Comparison of ENCODE assay signal across 8 cellular contexts in genomic region chr1:25904942-25905679, GRCh38. TPM values are rescaled to one million over a fixed set of nuclear protein-coding genes. Genes with fewer than 3 reads are reported as not detected.
DNase-seq lines count a peak whose midpoint lies in the region; ATAC-seq, FAIRE-seq and TF ChIP-seq lines count a peak whose summit lies in the region.

No MANE protein-coding gene starts in this region.

- H4K20me1 ChIP-seq in H1 (replicated peaks in 1 of 2; ENCODE audit: control insufficient read depth in 1 of 2, insufficient read depth in 2 of 2, low read length in 2 of 2): peaks cover 2 to 7% of the 10 kb centered on the region in 2 experiments

- H4K5ac ChIP-seq in H1 (ENCODE audit: insufficient read length, low read depth, low read length) (no peak overlapping the region), mesendoderm (ENCODE audit: low read length) (no peak overlapping the region)

- no peak overlapping the region for H3K14ac ChIP-seq in H1 (ENCODE audit: insufficient read length)

- no peaks in the 10 kb centered on the region for H3K9me3 ChIP-seq in CD4-positive, alpha-beta memory T cell (ENCODE audit: control insufficient read depth in 1 of 2, low read length in 2 of 2)
- H3K9me3 ChIP-seq in HUES48 (ENCODE audit: control insufficient read depth, insufficient read depth, low read length) (no peaks in the 10 kb centered on the region), H1 (ENCODE audit: insufficient read depth in 2 of 2, low read depth in 1 of 2, low read length in 1 of 2) (no peaks in the 10 kb centered on the region)

- intact Hi-C loops in CD4-positive, alpha-beta memory T cell (cut with micrococcal nuclease): loop anchor here (1.0 kb wide), 2 partner anchors 10 to 93 kb away; partner anchors contain the start of gene PAFAH2

- peaks cover 16 to 31% (median 21%) of the 10 kb centered on the region in 4 donors for H3K4me1 Mint-ChIP-seq in CD4-positive, alpha-beta memory T cell
- H3K4me1 Mint-ChIP-seq in activated CD8-positive, alpha-beta memory T cell treated with anti-CD3 and anti-CD28 coated beads, Interleukin-2, amount 10 ng/mL, durations not matched to agents 7 days and 5 days: peaks cover 48% of the 10 kb centered on the region

- peak; percentile 67 for ATAC-seq in GM21381 (IDR thresholded peaks at IDR 0.05; ENCODE audit: unreplicated experiment)
- ATAC-seq in activated CD8-positive, alpha-beta memory T cell treated with anti-CD3 and anti-CD28 coated beads, Interleukin-2, amount 10 ng/mL, durations not matched to agents 7 days and 5 days: peak; percentile 83

- H3K4me3 ChIP-seq in CD4-positive, alpha-beta memory T cell (ENCODE audit: low read length in 2 of 2): peak overlapping the region; percentile 71 to 93
- peak overlapping the region; percentile 77 for H3K4me3 ChIP-seq in HUES48 (ENCODE audit: low read depth, low read length)
- H3K4me3 ChIP-seq in H1 (ENCODE audit: extremely low read depth in 1 of 4, insufficient read depth in 2 of 4, low read depth in 3 of 4, low read length in 4 of 4): peak overlapping the region; percentile 76 to 100 (median 93)
- peak overlapping the region; percentile 66 for H3K4me3 ChIP-seq in mesendoderm (ENCODE audit: low read length)

- H3K9ac ChIP-seq in HUES48 (ENCODE audit: low read depth, low read length) (peak overlapping the region; percentile 28), H1 (replicated peaks in 1 of 4; ENCODE audit: extremely low read depth in 1 of 4, low read depth in 3 of 4, low read length in 3 of 4) (peak overlapping the region; percentile 62 to 89 (median 75); a peak in 6 of 7 replicates), mesendoderm (ENCODE audit: low read length) (peak overlapping the region; percentile 68)

- H3K27ac ChIP-seq in CD4-positive, alpha-beta memory T cell (ENCODE audit: low read depth, low read length): peak overlapping the region; percentile 54
- H3K27ac ChIP-seq in HUES48 (ENCODE audit: low read depth, low read length) (peak overlapping the region; percentile 96), H1 (ENCODE audit: low read depth, low read length) (peak overlapping the region; percentile 24; the same call in 1 of the 2 replicates), mesendoderm (ENCODE audit: low read depth, low read length) (no peak overlapping the region)

- H3K36me3 Mint-ChIP-seq in CD4-positive, alpha-beta memory T cell: peaks cover 3 to 12% of the 10 kb centered on the region in 2 donors
- H3K36me3 Mint-ChIP-seq in activated CD8-positive, alpha-beta memory T cell treated with anti-CD3 and anti-CD28 coated beads, Interleukin-2, amount 10 ng/mL, durations not matched to agents 7 days and 5 days: peaks cover 42% of the 10 kb centered on the region

- H4K8ac ChIP-seq in H1 (ENCODE audit: extremely low read depth, insufficient read depth, low read length): peak overlapping the region; percentile 96; the same call in 1 of the 2 replicates
- no peak overlapping the region for H4K8ac ChIP-seq in mesendoderm (ENCODE audit: low read depth, low read length)

- H3K79me1 ChIP-seq in H1 (ENCODE audit: low read depth, low read length) (no peaks in the 10 kb centered on the region), mesendoderm (ENCODE audit: low read length) (peaks cover 14% of the 10 kb centered on the region)

- peaks cover 15 to 34% of the 10 kb centered on the region in 2 experiments for H3K79me2 ChIP-seq in H1 (ENCODE audit: control insufficient read depth in 1 of 2, insufficient read depth in 2 of 2, low read length in 2 of 2)
- H3K79me2 ChIP-seq in mesendoderm (ENCODE audit: control insufficient read depth, insufficient read depth, low read length): peaks cover 28% of the 10 kb centered on the region

- no peak for TF ChIP-seq EP300 in H1 (IDR thresholded peaks at IDR 0.05; ENCODE audit: borderline replicate concordance in 1 of 2, low read depth in 2 of 2, low read length in 2 of 2)

- H3K18ac ChIP-seq in H1 (ENCODE audit: extremely low read depth, low read length) (0 out of 2 replicates have a peak overlapping the region, but pooled peaks have one; percentile 24), mesendoderm (ENCODE audit: low read length) (no peak overlapping the region)

- H3K27me3 Mint-ChIP-seq in CD4-positive, alpha-beta memory T cell: no peaks in the 10 kb centered on the region
- peaks cover 18% of the 10 kb centered on the region for H3K27me3 Mint-ChIP-seq in activated CD8-positive, alpha-beta memory T cell treated with anti-CD3 and anti-CD28 coated beads, Interleukin-2, amount 10 ng/mL, durations not matched to agents 7 days and 5 days

- H3K9me3 Mint-ChIP-seq in CD4-positive, alpha-beta memory T cell: no peaks in the 10 kb centered on the region
- H3K9me3 Mint-ChIP-seq in activated CD8-positive, alpha-beta memory T cell treated with anti-CD3 and anti-CD28 coated beads, Interleukin-2, amount 10 ng/mL, durations not matched to agents 7 days and 5 days (ENCODE audit: low read depth): no peaks in the 10 kb centered on the region

- H2AK5ac ChIP-seq in H1 (ENCODE audit: low read depth, low read length): no peak overlapping the region
- H2AK5ac ChIP-seq in mesendoderm (ENCODE audit: low read length): no peak overlapping the region

- 0 out of 4 replicates have a peak, but pooled peaks of 1 of the 3 experiments have one; percentile 2 for TF ChIP-seq CTCF in H1 (IDR thresholded peaks at IDR 0.05; ENCODE audit: control extremely low read depth in 1 of 3, insufficient read depth in 1 of 3, low read depth in 1 of 3, low read length in 3 of 3)

- TF ChIP-seq POLR2A in H1 (IDR thresholded peaks at IDR 0.05; ENCODE audit: control extremely low read depth in 1 of 2, low read depth in 2 of 2, low read length in 2 of 2): no peak

- H3K27me3 ChIP-seq in CD4-positive, alpha-beta memory T cell (ENCODE audit: insufficient read depth, low read length): no peaks in the 10 kb centered on the region
- no peaks in the 10 kb centered on the region for H3K27me3 ChIP-seq in HUES48 (ENCODE audit: control insufficient read depth, insufficient read depth, low read length)
- H3K27me3 ChIP-seq in H1 (replicated peaks in 1 of 4; ENCODE audit: control insufficient read depth in 3 of 4, extremely low read depth in 1 of 4, insufficient read depth in 3 of 4, low read length in 3 of 4): no peaks in the 10 kb centered on the region
- no peaks in the 10 kb centered on the region for H3K27me3 ChIP-seq in mesendoderm (ENCODE audit: insufficient read depth, low read length, poor library complexity)

- H2BK15ac ChIP-seq in H1 (ENCODE audit: low read length) (0 out of 2 replicates have a peak overlapping the region, but pooled peaks have one; percentile 76), mesendoderm (replicated peaks; ENCODE audit: low read depth) (no peak overlapping the region)

- peak; percentile 76 to 90 (median 77) for DNase-seq in CD4-positive, alpha-beta memory T cell
- DNase-seq in NOMO-1 treated with DMSO at 0.1 percent for 48 hours (lab: John Stamatoyannopoulos, UW; ENCODE audit: unreplicated experiment) (peak; percentile 88), H1 (ENCODE audit: low read depth in 1 of 2, low spot score in 2 of 2) (peak; percentile 73 to 94), mesendoderm (peak; percentile 96)
- peak; percentile 99 for DNase-seq in activated CD8-positive, alpha-beta memory T cell treated with anti-CD3 and anti-CD28 coated beads, Interleukin-2, amount 10 ng/mL, durations not matched to agents 7 days and 5 days
- DNase-seq in stimulated activated CD8-positive, alpha-beta memory T cell treated with anti-CD3 and anti-CD28 coated beads, Interleukin-12 subunit alpha, Interleukin-12 subunit beta, amount 100 ng/mL, for 4 hours (ENCODE audit: low read depth): peak; percentile 86

- 0 out of 2 replicates have a peak overlapping the region, but pooled peaks have one; percentile 40 for H2BK5ac ChIP-seq in H1 (ENCODE audit: low read depth, low read length)
- no peak overlapping the region for H2BK5ac ChIP-seq in mesendoderm (ENCODE audit: low read length)

- no peak overlapping the region for H3K4ac ChIP-seq in H1 (replicated peaks; ENCODE audit: insufficient read length, low read depth, low read length)
- peak overlapping the region; percentile 66 for H3K4ac ChIP-seq in mesendoderm (ENCODE audit: low read depth, low read length)

- peak overlapping the region; percentile 84 to 98 (median 93) for H3K27ac Mint-ChIP-seq in CD4-positive, alpha-beta memory T cell
- H3K27ac Mint-ChIP-seq in activated CD8-positive, alpha-beta memory T cell treated with anti-CD3 and anti-CD28 coated beads, Interleukin-2, amount 10 ng/mL, durations not matched to agents 7 days and 5 days: peak overlapping the region; percentile 91

- no peak overlapping the region for H4K91ac ChIP-seq in H1 (replicated peaks; ENCODE audit: insufficient read length, low read length)

- no peak overlapping the region for H2BK20ac ChIP-seq in H1 (ENCODE audit: low read length)

- H3K23me2 ChIP-seq in H1 (ENCODE audit: low read depth, low read length): peaks cover 8% of the 10 kb centered on the region; the same call in 1 of the 2 replicates

- H3K4me3 Mint-ChIP-seq in CD4-positive, alpha-beta memory T cell: peak overlapping the region; percentile 89 to 96 (median 90)
- H3K4me3 Mint-ChIP-seq in activated CD8-positive, alpha-beta memory T cell treated with anti-CD3 and anti-CD28 coated beads, Interleukin-2, amount 10 ng/mL, durations not matched to agents 7 days and 5 days: peak overlapping the region; percentile 98

- H3K36me3 ChIP-seq in CD4-positive, alpha-beta memory T cell (ENCODE audit: insufficient read depth, low read length): no peaks in the 10 kb centered on the region
- H3K36me3 ChIP-seq in HUES48 (ENCODE audit: control insufficient read depth, insufficient read depth, low read length): peaks cover 45% of the 10 kb centered on the region
- H3K36me3 ChIP-seq in H1 (ENCODE audit: control insufficient read depth in 2 of 4, insufficient read depth in 4 of 4, low read length in 3 of 4): peaks cover 19 to 38% (median 30%) of the 10 kb centered on the region in 4 experiments
- H3K36me3 ChIP-seq in mesendoderm (ENCODE audit: control insufficient read depth, insufficient read depth, low read length): peaks cover 13% of the 10 kb centered on the region

- peaks cover 26% of the 10 kb centered on the region for H3K4me1 ChIP-seq in CD4-positive, alpha-beta memory T cell (ENCODE audit: insufficient read depth, low read length)
- peaks cover 23% of the 10 kb centered on the region for H3K4me1 ChIP-seq in HUES48 (ENCODE audit: control insufficient read depth, insufficient read depth, low read length)
- H3K4me1 ChIP-seq in H1 (replicated peaks in 1 of 4; ENCODE audit: control insufficient read depth in 3 of 4, insufficient read depth in 4 of 4, low read length in 3 of 4): peaks cover 5 to 11% (median 8%) of the 10 kb centered on the region in 4 experiments; a peak in 6 of 7 replicates
- peaks cover 3% of the 10 kb centered on the region for H3K4me1 ChIP-seq in mesendoderm (ENCODE audit: control insufficient read depth, low read depth, low read length)

- CTCF ChIA-PET in CD4-positive, alpha-beta memory T cell (lab: Charles Lee; ENCODE audit: partially characterized antibody): interaction anchor here (0.6 to 19.0 kb wide), 10 partner anchors 9 to 563 kb away, joined by 3 to 583 read pairs (median 4); partner anchors contain the start of gene PAFAH2
- CTCF ChIA-PET in activated CD8-positive, alpha-beta memory T cell treated with anti-CD3 and anti-CD28 coated beads, Interleukin-2, amount 10 ng/mL, durations not matched to agents 7 days and 5 days (lab: Charles Lee): interaction anchor here (0.8 to 12.4 kb wide), 11 partner anchors 9 to 331 kb away, joined by 3 to 309 read pairs (median 4); partner anchors contain the start of genes PAFAH2 and PAQR7
- CTCF ChIA-PET in H1 (lab: Charles Lee; ENCODE audit: partially characterized antibody): interaction anchor here (1.1 to 16.4 kb wide), 3 partner anchors 11 to 91 kb away, joined by 5 to 330 read pairs (median 83); partner anchors contain the start of gene PAFAH2

- TF ChIP-seq RAD21 in H1 (IDR thresholded peaks at IDR 0.05 in 1 of 2, conservative IDR thresholded peaks at IDR 0.05 in 1 of 2; ENCODE audit: low read depth in 2 of 2, low read length in 2 of 2): no peak

- no peak overlapping the region for H2AFZ ChIP-seq in H1 (ENCODE audit: low read length)

- POLR2A ChIA-PET in CD4-positive, alpha-beta memory T cell (lab: Charles Lee; ENCODE audit: partially characterized antibody): interaction anchor here (0.5 to 7.9 kb wide), 11 partner anchors 9 to 658 kb away, joined by 3 to 73 read pairs (median 6); partner anchors contain the start of genes MTFR1L, PAFAH2, PAQR7 and RSRP1
- POLR2A ChIA-PET in H1 (lab: Charles Lee; ENCODE audit: partially characterized antibody): interaction anchor here (1.1 to 6.4 kb wide), 12 partner anchors 8 to 95 kb away, joined by 3 to 51 read pairs (median 6); partner anchors contain the start of genes PAFAH2 and PAQR7

- WGBS in H1 (ENCODE audit: extremely low coverage in 1 of 2, insufficient coverage in 1 of 2, insufficient read length in 1 of 2, insufficient replicate concordance in 2 of 2, low coverage in 1 of 2, low lambda C conversion rate in 2 of 2, missing lambda C conversion rate in 1 of 2), 2 experiments: 7% methylated on average over 14 of the region's 34 CpGs; no CpG with 5 or more reads in 1 of the 2 experiments
- WGBS in mesendoderm (ENCODE audit: extremely low coverage, insufficient coverage, low lambda C conversion rate): no CpG with 5 or more reads among the region's 34 CpGs

- peak overlapping the region; percentile 89 to 93 for H3K4me2 ChIP-seq in H1 (ENCODE audit: insufficient read depth in 1 of 2, low read depth in 2 of 2, low read length in 2 of 2)
- peak overlapping the region; percentile 9 for H3K4me2 ChIP-seq in mesendoderm (ENCODE audit: low read length)

- no peak overlapping the region for H2BK12ac ChIP-seq in H1 (ENCODE audit: low read depth, low read length)

- H3K56ac ChIP-seq in H1 (replicated peaks; ENCODE audit: insufficient read length, low read depth, low read length): no peak overlapping the region
- H3K56ac ChIP-seq in mesendoderm (ENCODE audit: low read length): peak overlapping the region; percentile 80

- no peak overlapping the region for H3K23ac ChIP-seq in H1 (ENCODE audit: insufficient read length)
- no peak overlapping the region for H3K23ac ChIP-seq in mesendoderm (ENCODE audit: low read length)

- FAIRE-seq in H1 (lab: Jason Lieb, UNC): no peak

- H2BK120ac ChIP-seq in H1 (replicated peaks; ENCODE audit: low read depth, low read length): no peak overlapping the region
- no peak overlapping the region for H2BK120ac ChIP-seq in mesendoderm (ENCODE audit: low read depth, low read length)

RNA-seq across cellular contexts. Expression of gene STMN1, which starts 1.1 kb away (rescaled TPM):
- 10 to 100 TPM; 34.5 to 37.1 TPM for total RNA-seq in CD4-positive, alpha-beta memory T cell
- polyA plus RNA-seq in CD4-positive, alpha-beta memory T cell: 10 to 100 TPM; 53.7 to 85.2 TPM
- 100 to 1,000 TPM; 548 to 626 TPM for total RNA-seq in activated CD8-positive, alpha-beta memory T cell treated with anti-CD3 and anti-CD28 coated beads, Interleukin-2, amount 10 ng/mL, durations not matched to agents 7 days and 5 days
- 561 and 564 TPM in 2 replicates for total RNA-seq in H1 (2021; fragmentation: NEBNext Ultra II Directional; extraction: Animal tissue kit (Norgen Biotek cat#: 25700))
- polyA plus RNA-seq in H1 (2011; rRNA removed): 78.4 and 116 TPM in 2 replicates
- polyA plus RNA-seq in H1 (2011; cell fraction: cytosol; rRNA removed): 189 TPM
- polyA plus RNA-seq in H1 (2011; cell fraction: nucleus; rRNA removed): 60.2 TPM
- polyA plus RNA-seq in H1 (2012, experiment 1 of 2): 352 to 483 TPM (median 373 TPM) in 4 replicates
- polyA plus RNA-seq in H1 (2012, experiment 2 of 2): 113 TPM
- polyA plus RNA-seq in H1 (2013, experiment 1 of 2): 403 TPM
- 416 TPM for polyA plus RNA-seq in H1 (2013, experiment 2 of 2)
- polyA minus RNA-seq in H1 (2011; rRNA and poly(A)+ RNA removed): 28.0 and 32.8 TPM in 2 replicates
- polyA minus RNA-seq in H1 (2011; cell fraction: cytosol; rRNA and poly(A)+ RNA removed): 51.4 TPM
- polyA minus RNA-seq in H1 (2011; cell fraction: nucleus; rRNA and poly(A)+ RNA removed): 64.6 TPM
- 531 TPM for polyA plus RNA-seq in mesendoderm (2013, experiment 1 of 2)
- 528 TPM for polyA plus RNA-seq in mesendoderm (2013, experiment 2 of 2)

RNA-seq across cellular contexts. Expression of gene PAQR7, which starts 29.6 kb away (rescaled TPM):
- 1 to 10 TPM; 2.1 to 2.6 TPM for total RNA-seq in CD4-positive, alpha-beta memory T cell
- under 1 TPM in 1 of 2 donors, not detected in 1; 0.29 TPM for polyA plus RNA-seq in CD4-positive, alpha-beta memory T cell
- 1 to 10 TPM; 2.2 to 5.0 TPM for total RNA-seq in activated CD8-positive, alpha-beta memory T cell treated with anti-CD3 and anti-CD28 coated beads, Interleukin-2, amount 10 ng/mL, durations not matched to agents 7 days and 5 days
- 7.3 and 7.7 TPM in 2 replicates for total RNA-seq in H1 (2021; fragmentation: NEBNext Ultra II Directional; extraction: Animal tissue kit (Norgen Biotek cat#: 25700))
- 7.4 and 9.0 TPM in 2 replicates for polyA plus RNA-seq in H1 (2011; rRNA removed)
- 6.5 TPM for polyA plus RNA-seq in H1 (2011; cell fraction: cytosol; rRNA removed)
- polyA plus RNA-seq in H1 (2011; cell fraction: nucleus; rRNA removed): 6.1 TPM
- 6.2 to 8.2 TPM (median 7.5 TPM) in 4 replicates for polyA plus RNA-seq in H1 (2012, experiment 1 of 2)
- polyA plus RNA-seq in H1 (2012, experiment 2 of 2): 6.0 TPM
- polyA plus RNA-seq in H1 (2013, experiment 1 of 2): 7.1 TPM
- polyA plus RNA-seq in H1 (2013, experiment 2 of 2): 8.3 TPM
- polyA minus RNA-seq in H1 (2011; rRNA and poly(A)+ RNA removed): 10.1 and 10.5 TPM in 2 replicates
- polyA minus RNA-seq in H1 (2011; cell fraction: cytosol; rRNA and poly(A)+ RNA removed): 7.6 TPM
- 4.5 TPM for polyA minus RNA-seq in H1 (2011; cell fraction: nucleus; rRNA and poly(A)+ RNA removed)
- 3.7 TPM for polyA plus RNA-seq in mesendoderm (2013, experiment 1 of 2)
- 3.5 TPM for polyA plus RNA-seq in mesendoderm (2013, experiment 2 of 2)

RNA-seq across cellular contexts. Expression of gene AUNIP, which starts 45.9 kb away (rescaled TPM):
- total RNA-seq in CD4-positive, alpha-beta memory T cell: not detected
- polyA plus RNA-seq in CD4-positive, alpha-beta memory T cell: not detected
- 1 to 10 TPM; 8.1 to 9.8 TPM for total RNA-seq in activated CD8-positive, alpha-beta memory T cell treated with anti-CD3 and anti-CD28 coated beads, Interleukin-2, amount 10 ng/mL, durations not matched to agents 7 days and 5 days
- 22.9 and 23.2 TPM in 2 replicates for total RNA-seq in H1 (2021; fragmentation: NEBNext Ultra II Directional; extraction: Animal tissue kit (Norgen Biotek cat#: 25700))
- 15.4 and 18.6 TPM in 2 replicates for polyA plus RNA-seq in H1 (2011; rRNA removed)
- polyA plus RNA-seq in H1 (2011; cell fraction: cytosol; rRNA removed): 16.5 TPM
- 13.9 TPM for polyA plus RNA-seq in H1 (2011; cell fraction: nucleus; rRNA removed)
- polyA plus RNA-seq in H1 (2012, experiment 1 of 2): 14.8 to 20.4 TPM (median 15.7 TPM) in 4 replicates
- 12.1 TPM for polyA plus RNA-seq in H1 (2012, experiment 2 of 2)
- polyA plus RNA-seq in H1 (2013, experiment 1 of 2): 14.6 TPM
- 15.5 TPM for polyA plus RNA-seq in H1 (2013, experiment 2 of 2)
- 19.1 and 23.3 TPM in 2 replicates for polyA minus RNA-seq in H1 (2011; rRNA and poly(A)+ RNA removed)
- 12.3 TPM for polyA minus RNA-seq in H1 (2011; cell fraction: cytosol; rRNA and poly(A)+ RNA removed)
- polyA minus RNA-seq in H1 (2011; cell fraction: nucleus; rRNA and poly(A)+ RNA removed): 29.0 TPM
- 17.7 TPM for polyA plus RNA-seq in mesendoderm (2013, experiment 1 of 2)
- polyA plus RNA-seq in mesendoderm (2013, experiment 2 of 2): 17.8 TPM

Comparison
In these comparisons a context has a peak if more than half of its experiments do, and no peak if none do; other contexts are left out.
1. RNA of gene STMN1, which starts 1.1 kb away (total RNA-seq): 548 to 626 TPM in activated CD8-positive, alpha-beta memory T cell treated with anti-CD3 and anti-CD28 coated beads, Interleukin-2, amount 10 ng/mL, durations not matched to agents 7 days and 5 days and 561 to 564 TPM in H1; 34.5 to 37.1 TPM in CD4-positive, alpha-beta memory T cell; every median in the first group is over 10 times any median in the second.
2. RNA of gene AUNIP, which starts 45.9 kb away (total RNA-seq): 22.9 to 23.2 TPM in H1 and 8.1 to 9.8 TPM in activated CD8-positive, alpha-beta memory T cell treated with anti-CD3 and anti-CD28 coated beads, Interleukin-2, amount 10 ng/mL, durations not matched to agents 7 days and 5 days; not detected in CD4-positive, alpha-beta memory T cell; every median in the first group is over 4 times any median in the second.
3. Peak in every context shown above with its lines, with median percentiles within 50 percentile points of each other: DNase-seq, H3K4me3 ChIP-seq and H3K9ac ChIP-seq.